Comparison of ENCODE assay signal across 8 cellular contexts in genomic region chr11:130068986-130069683, GRCh38. TPM values are rescaled to one million over a fixed set of nuclear protein-coding genes. Genes with fewer than 3 reads are reported as not detected.
A peak's percentile ranks its signal among the peaks of the same experiment; 100 is the strongest.
DNase-seq lines count a peak whose midpoint lies in the region; ATAC-seq and TF ChIP-seq lines count a peak whose summit lies in the region.

No MANE protein-coding gene starts in this region.

- peak overlapping the region; percentile 76 for H3K9ac ChIP-seq in OCI-LY3 (ENCODE audit: low read length)

- H2AFZ ChIP-seq in OCI-LY3 (ENCODE audit: low read depth, low read length) = peak overlapping the region; percentile 63

- H3K4me3 ChIP-seq in Caco-2 (ENCODE audit: low read depth, low read length) = peak overlapping the region; percentile 73
- H3K4me3 ChIP-seq in OCI-LY3 (ENCODE audit: low read length) = peak overlapping the region; percentile 90
- peak overlapping the region; percentile 72 to 99 for H3K4me3 ChIP-seq in vagina

- H3K9me3 Mint-ChIP-seq in Caco-2 (ENCODE audit: unreplicated experiment) (no peaks in the 10 kb centered on the region), neural crest cell (no peaks in the 10 kb centered on the region)
- no peaks in the 10 kb centered on the region for H3K9me3 Mint-ChIP-seq in activated T-helper 2 cell treated with anti-CD3 and anti-CD28 coated beads, Interferon-gamma antibody, Interleukin-2, Interleukin-4, amounts not matched to agents 10 μg/mL and 5 μg/mL and 100 μg/mL, durations not matched to agents 14 hours and 24 hours and 36 hours

- H3K36me3 ChIP-seq in Caco-2 (ENCODE audit: control insufficient read depth, insufficient read depth, low read length) = no peaks in the 10 kb centered on the region
- no peaks in the 10 kb centered on the region for H3K36me3 ChIP-seq in OCI-LY3 (replicated peaks; ENCODE audit: low read depth, low read length)
- no peaks in the 10 kb centered on the region for H3K36me3 ChIP-seq in vagina

- POLR2A ChIA-PET in Caco-2 (lab: Charles Lee) = interaction anchor here (0.6 to 3.2 kb wide), 9 partner anchors 44 to 140 kb away, joined by 3 to 97 read pairs (median 4); partner anchors contain the start of gene PRDM10

- H4K20me1 ChIP-seq in OCI-LY3 (ENCODE audit: insufficient read depth, low read length) = peaks cover 15% of the 10 kb centered on the region

- DNase-seq in Caco-2 (no peak), fibroblast of the conjunctiva (ENCODE audit: low read depth) (peak; percentile 89), neural crest cell (ENCODE audit: low read depth, low spot score) (no peak), vagina (ENCODE audit: extremely low spot score in 2 of 2) (peak in 1 of 2 donors; percentile 93)
- DNase-seq in activated T-helper 2 cell treated with anti-CD3 and anti-CD28 coated beads, Interferon-gamma antibody, Interleukin-2, Interleukin-4, amounts not matched to agents 10 μg/mL and 5 μg/mL and 100 μg/mL, durations not matched to agents 14 hours and 24 hours and 36 hours (ENCODE audit: low spot score) = no peak

- intact Hi-C loops in Caco-2 (cut with micrococcal nuclease; ENCODE audit: unreplicated experiment) = loop anchor here (1.0 kb wide), 7 partner anchors 8 to 175 kb away; partner anchors contain the start of gene PRDM10
- intact Hi-C loops in activated T-helper 2 cell treated with anti-CD3 and anti-CD28 coated beads, Interferon-gamma antibody, Interleukin-2, Interleukin-4, amounts not matched to agents 10 μg/mL and 5 μg/mL and 100 μg/mL, durations not matched to agents 14 hours and 24 hours and 36 hours (cut with micrococcal nuclease) = loop anchor here (1.0 to 2.0 kb wide), 5 partner anchors 52 to 174 kb away; partner anchors contain the start of genes NFRKB and PRDM10
- intact Hi-C loops in vagina (cut with DNase I) = loop anchor here (5.0 kb wide), 1 partner anchor 67 kb away; the partner anchor contains the start of gene PRDM10

- peak overlapping the region; percentile 90 for H3K4me3 Mint-ChIP-seq in Caco-2 (ENCODE audit: unreplicated experiment)
- H3K4me3 Mint-ChIP-seq in activated T-helper 2 cell treated with anti-CD3 and anti-CD28 coated beads, Interferon-gamma antibody, Interleukin-2, Interleukin-4, amounts not matched to agents 10 μg/mL and 5 μg/mL and 100 μg/mL, durations not matched to agents 14 hours and 24 hours and 36 hours (ENCODE audit: low read depth) = peak overlapping the region; percentile 85
- peak overlapping the region; percentile 98 for H3K4me3 Mint-ChIP-seq in neural crest cell

- H3K27me3 ChIP-seq in Caco-2 (replicated peaks; ENCODE audit: control insufficient read depth, insufficient read depth, low read length) (no peaks in the 10 kb centered on the region), OCI-LY3 (ENCODE audit: low read depth, low read length) (peaks cover 6% of the 10 kb centered on the region), vagina (no peaks in the 10 kb centered on the region)

- peaks cover 32% of the 10 kb centered on the region for H3K4me1 Mint-ChIP-seq in Caco-2 (ENCODE audit: low read depth, unreplicated experiment)
- H3K4me1 Mint-ChIP-seq in activated T-helper 2 cell treated with anti-CD3 and anti-CD28 coated beads, Interferon-gamma antibody, Interleukin-2, Interleukin-4, amounts not matched to agents 10 μg/mL and 5 μg/mL and 100 μg/mL, durations not matched to agents 14 hours and 24 hours and 36 hours (ENCODE audit: low read depth) = peaks cover 22% of the 10 kb centered on the region
- H3K4me1 Mint-ChIP-seq in neural crest cell = peaks cover 32% of the 10 kb centered on the region

- peaks cover 37% of the 10 kb centered on the region for H3K79me2 ChIP-seq in OCI-LY3 (ENCODE audit: low read length)

- ATAC-seq in GM19467 (IDR thresholded peaks at IDR 0.05; ENCODE audit: unreplicated experiment) = peak; percentile 38
- peak; percentile 23 for ATAC-seq in HG03565 (IDR thresholded peaks at IDR 0.05; ENCODE audit: unreplicated experiment)

- TSS peak; percentile 77 for BruUV-seq in Caco-2 (replicated peaks; lab: Mats Ljungman, UMichigan)

- peak overlapping the region; percentile 75 for H3K4me2 ChIP-seq in OCI-LY3 (ENCODE audit: low read length)

- no peaks in the 10 kb centered on the region for H3K9me3 ChIP-seq in Caco-2
- no peaks in the 10 kb centered on the region for H3K9me3 ChIP-seq in OCI-LY3 (ENCODE audit: insufficient read depth, low read length)
- no peaks in the 10 kb centered on the region for H3K9me3 ChIP-seq in vagina

- TF ChIP-seq POLR2A in vagina (IDR thresholded peaks at IDR 0.05) = peak in 1 of 2 donors; percentile 22

- CTCF ChIA-PET in Caco-2 (lab: Charles Lee) = interaction anchor here (1.0 to 3.6 kb wide), 5 partner anchors 63 to 146 kb away, joined by 3 to 18 read pairs (median 5); partner anchors contain the start of gene PRDM10

- H3K4me1 ChIP-seq in Caco-2 = peaks cover 38% of the 10 kb centered on the region
- peaks cover 28% of the 10 kb centered on the region for H3K4me1 ChIP-seq in OCI-LY3 (ENCODE audit: low read length)
- peaks cover 21% of the 10 kb centered on the region for H3K4me1 ChIP-seq in vagina

- H3K27ac Mint-ChIP-seq in Caco-2 (ENCODE audit: unreplicated experiment) (peak overlapping the region; percentile 91), neural crest cell (ENCODE audit: unreplicated experiment) (peak overlapping the region; percentile 77)
- peak overlapping the region; percentile 34 for H3K27ac Mint-ChIP-seq in activated T-helper 2 cell treated with anti-CD3 and anti-CD28 coated beads, Interferon-gamma antibody, Interleukin-2, Interleukin-4, amounts not matched to agents 10 μg/mL and 5 μg/mL and 100 μg/mL, durations not matched to agents 14 hours and 24 hours and 36 hours

- TF ChIP-seq CTCF in Caco-2 (IDR thresholded peaks at IDR 0.05; ENCODE audit: insufficient read depth in 1 of 2, low read depth in 1 of 2, low read length in 1 of 2, severe bottlenecking in 1 of 2, unreplicated experiment in 1 of 2) = peak in 1 of 2 experiments; percentile 14
- no peak for TF ChIP-seq CTCF in OCI-LY3 (IDR thresholded peaks at IDR 0.05; ENCODE audit: low read depth, low read length)
- TF ChIP-seq CTCF in neural crest cell (conservative IDR thresholded peaks at IDR 0.05) = peak; percentile 23
- peak in 1 of 3 experiments; percentile 6 for TF ChIP-seq CTCF in vagina (IDR thresholded peaks at IDR 0.05)

- H3K36me3 Mint-ChIP-seq in Caco-2 (ENCODE audit: insufficient read depth, unreplicated experiment) (peaks cover 39% of the 10 kb centered on the region), neural crest cell (ENCODE audit: low read depth) (no peaks in the 10 kb centered on the region)
- H3K36me3 Mint-ChIP-seq in activated T-helper 2 cell treated with anti-CD3 and anti-CD28 coated beads, Interferon-gamma antibody, Interleukin-2, Interleukin-4, amounts not matched to agents 10 μg/mL and 5 μg/mL and 100 μg/mL, durations not matched to agents 14 hours and 24 hours and 36 hours (ENCODE audit: low read depth) = no peaks in the 10 kb centered on the region

- H3K27me3 Mint-ChIP-seq in Caco-2 (ENCODE audit: insufficient read depth, unreplicated experiment) (no peaks in the 10 kb centered on the region), neural crest cell (ENCODE audit: low read depth) (peaks cover 2% of the 10 kb centered on the region)
- peaks cover 41% of the 10 kb centered on the region for H3K27me3 Mint-ChIP-seq in activated T-helper 2 cell treated with anti-CD3 and anti-CD28 coated beads, Interferon-gamma antibody, Interleukin-2, Interleukin-4, amounts not matched to agents 10 μg/mL and 5 μg/mL and 100 μg/mL, durations not matched to agents 14 hours and 24 hours and 36 hours (ENCODE audit: low read depth)

- H3K27ac ChIP-seq in OCI-LY3 (ENCODE audit: low read length) = peak overlapping the region; percentile 5; the same call in 1 of the 2 replicates
- peak overlapping the region; percentile 92 for H3K27ac ChIP-seq in vagina

RNA-seq across cellular contexts. Expression of gene APLP2, which starts 0.6 kb away (rescaled TPM):
- total RNA-seq in Caco-2 (2022) (1,761 and 2,076 TPM in 2 replicates), neural crest cell (224 and 234 TPM in 2 replicates), vagina (234 TPM)
- total RNA-seq in activated T-helper 2 cell treated with anti-CD3 and anti-CD28 coated beads, Interferon-gamma antibody, Interleukin-2, Interleukin-4, amounts not matched to agents 10 μg/mL and 5 μg/mL and 100 μg/mL, durations not matched to agents 14 hours and 24 hours and 36 hours = 54.6 and 57.2 TPM in 2 replicates

Comparison
In these comparisons a context has a peak if more than half of its experiments do, and no peak if none do; other contexts are left out.
1. H3K27ac Mint-ChIP-seq: peak in every context shown above with its lines; median percentile 91 in Caco-2; 77 in neural crest cell; 34 in activated T-helper 2 cell treated with anti-CD3 and anti-CD28 coated beads, Interferon-gamma antibody, Interleukin-2, Interleukin-4, amounts not matched to agents 10 μg/mL and 5 μg/mL and 100 μg/mL, durations not matched to agents 14 hours and 24 hours and 36 hours.